8 cellular contexts compared by ENCODE assay signal in the genomic region with DNA sequence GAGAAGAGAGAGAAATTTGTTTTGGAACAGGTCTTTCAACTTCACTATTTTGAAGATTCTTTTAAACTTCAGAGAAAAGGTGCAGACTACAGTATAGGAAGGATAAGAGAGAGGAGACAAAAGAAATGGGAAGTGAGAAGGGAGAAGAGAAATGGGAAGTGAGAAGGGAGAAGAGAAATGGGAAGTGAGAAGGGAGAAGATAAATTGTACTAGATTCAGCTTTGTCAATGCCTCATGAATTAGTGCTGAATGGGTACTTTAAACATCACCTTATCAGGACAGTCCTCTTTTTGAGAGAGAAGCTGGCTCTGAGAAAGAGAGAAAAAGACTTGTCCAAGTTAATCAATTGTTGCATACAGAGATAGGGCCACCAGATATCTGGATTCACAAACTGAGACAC. TPM values are rescaled to one million over a fixed set of nuclear protein-coding genes. Genes with fewer than 3 reads are reported as not detected.
A peak's percentile ranks its signal among the peaks of the same experiment; 100 is the strongest.
DNase-seq lines count a peak whose midpoint lies in the region; ATAC-seq and TF ChIP-seq lines count a peak whose summit lies in the region.

No MANE protein-coding gene starts in this region.

- H3K27ac ChIP-seq in breast epithelium: peak overlapping the region; percentile 81 to 85

- no peak for TF ChIP-seq CTCF in breast epithelium (IDR thresholded peaks at IDR 0.05)

- no peaks in the 10 kb centered on the region for H3K9me3 ChIP-seq in breast epithelium

- peaks cover 32 to 84% (median 54%) of the 10 kb centered on the region in 5 donors for H3K27me3 Mint-ChIP-seq in naive thymus-derived CD8-positive, alpha-beta T cell

- H3K4me3 Mint-ChIP-seq in naive thymus-derived CD8-positive, alpha-beta T cell: peak overlapping the region; percentile 46 to 81 (median 70)

- intact Hi-C loops in breast epithelium (cut with DNase I; ENCODE audit: low total_unique reads): no loop called here

- H3K27ac Mint-ChIP-seq in naive thymus-derived CD8-positive, alpha-beta T cell: no peak overlapping the region

- H3K4me3 ChIP-seq in breast epithelium: peak overlapping the region; percentile 66 to 81 (median 69)

- H3K36me3 Mint-ChIP-seq in naive thymus-derived CD8-positive, alpha-beta T cell: peaks cover 0 to 3% (median 0%) of the 10 kb centered on the region in 3 donors

- no peaks in the 10 kb centered on the region for H3K27me3 ChIP-seq in breast epithelium

- H3K4me1 Mint-ChIP-seq in naive thymus-derived CD8-positive, alpha-beta T cell: peaks cover 6 to 10% (median 8%) of the 10 kb centered on the region in 4 donors

- DNase-seq in breast epithelium (ENCODE audit: low spot score in 2 of 2) (no peak), T1000 (lab: John Stamatoyannopoulos, UW) (no peak), Ammon's horn (ENCODE audit: low spot score) (no peak), DMS153 treated with DMSO at 0.1 percent for 48 hours (lab: John Stamatoyannopoulos, UW; ENCODE audit: unreplicated experiment) (no peak)
- DNase-seq in naive thymus-derived CD8-positive, alpha-beta T cell: no peak

- H3K9me3 Mint-ChIP-seq in naive thymus-derived CD8-positive, alpha-beta T cell: no peaks in the 10 kb centered on the region

- no peaks in the 10 kb centered on the region for H3K4me1 ChIP-seq in breast epithelium

- no peak for TF ChIP-seq POLR2A in breast epithelium (IDR thresholded peaks at IDR 0.05)

- ATAC-seq in GM18867 (IDR thresholded peaks at IDR 0.05; ENCODE audit: unreplicated experiment): peak; percentile 17
- ATAC-seq in HG03095 (IDR thresholded peaks at IDR 0.05; ENCODE audit: unreplicated experiment): peak; percentile 24
- no peak for ATAC-seq in naive thymus-derived CD8-positive, alpha-beta T cell
- ATAC-seq in HG02642 (IDR thresholded peaks at IDR 0.05; ENCODE audit: poor library complexity, unreplicated experiment): no peak

- POLR2A ChIA-PET in naive thymus-derived CD8-positive, alpha-beta T cell (lab: Charles Lee): no interaction called here

- no peaks in the 10 kb centered on the region for H3K36me3 ChIP-seq in breast epithelium

RNA-seq across cellular contexts. Expression of gene P3H2, which starts 1.0 kb away (rescaled TPM):
- 10 to 100 TPM in 2 of 3 donors, 1 to 10 TPM in 1; 1.6 to 12.3 (median 10.2) TPM for total RNA-seq in breast epithelium
- not detected for total RNA-seq in naive thymus-derived CD8-positive, alpha-beta T cell
- not detected for polyA plus RNA-seq in naive thymus-derived CD8-positive, alpha-beta T cell

Comparison
In these comparisons a context has a peak if more than half of its experiments do, and no peak if none do; other contexts are left out.
1. ATAC-seq: peak in GM18867 (single experiment) and HG03095 (single experiment); none in naive thymus-derived CD8-positive, alpha-beta T cell (0 of 2) and HG02642 (single experiment).